ENCODE assay signal across 1 cellular context in genomic region chr3:31968391-31968926, GRCh38.
TF ChIP-seq lines count a peak whose summit lies in the region.

No MANE protein-coding gene starts in this region.

TF ChIP-seq in HepG2, 621 proteins besides CTCF, POLR2A, EP300 and RAD21:
- 0 out of 2 replicates have a peak, but pooled peaks have one; percentile 13 for TF ChIP-seq ZNF3 (CRISPR knock-in tag; IDR thresholded peaks at IDR 0.05)
- TF ChIP-seq SMYD3 (CRISPR knock-in tag; IDR thresholded peaks at IDR 0.05): 0 out of 2 replicates have a peak, but pooled peaks have one; percentile 23
- TF ChIP-seq SMAD1 (CRISPR knock-in tag; IDR thresholded peaks at IDR 0.05; ENCODE audit: borderline replicate concordance, low read depth): no peak
- no peak for TF ChIP-seq GLI4 (CRISPR knock-in tag; IDR thresholded peaks at IDR 0.05; ENCODE audit: borderline replicate concordance)
- TF ChIP-seq ZNF530 (CRISPR knock-in tag; IDR thresholded peaks at IDR 0.05; ENCODE audit: low read depth): no peak
- TF ChIP-seq ZKSCAN1 (IDR thresholded peaks at IDR 0.05; ENCODE audit: low read length): no peak
- peak; percentile 27; the same call in 1 of the 2 replicates for TF ChIP-seq HDAC1 (CRISPR knock-in tag; IDR thresholded peaks at IDR 0.05)
- 0 out of 2 replicates have a peak, but pooled peaks have one; percentile 12 for TF ChIP-seq CHD4 (IDR thresholded peaks at IDR 0.05; ENCODE audit: borderline replicate concordance, low read length)
